In the genomic region with DNA sequence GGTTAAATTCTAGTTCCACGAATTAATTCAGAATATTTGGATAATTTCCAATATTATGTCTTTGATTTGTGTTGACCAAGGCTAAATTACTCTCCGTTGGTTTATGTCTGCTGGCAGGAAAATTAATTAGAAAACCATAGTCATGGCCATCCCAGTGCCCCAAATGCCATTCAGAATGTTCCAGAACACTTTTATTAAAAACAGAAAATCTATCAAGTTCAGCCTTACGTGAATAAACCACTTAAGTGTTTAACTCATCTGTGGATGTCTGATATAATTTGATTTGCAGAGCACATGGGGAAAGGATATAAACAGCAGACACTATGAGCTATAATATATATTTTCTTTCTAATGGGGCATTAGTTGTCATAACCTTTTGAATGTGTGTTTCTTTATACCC, we compare ENCODE assay signal across 23 cellular contexts.
"Had no signal": no experiment of that assay in that cellular context is flagged by ENCODE, and none has a peak within 500 bp of the region (broad histone marks: within the 10 kb centered on the region; RNA-seq: fewer than 3 reads in every experiment).

No MANE protein-coding gene starts in this region.

- H3K79me2 ChIP-seq: hepatocyte had no signal

- H3K36me3 ChIP-seq: colonic mucosa, esophagus muscularis mucosa, gastroesophageal sphincter, heart left ventricle, left lung, lower lobe of right lung had no signal

- DNase-seq: colonic mucosa; cortex of kidney; effector CD4-positive, alpha-beta T cell; effector memory CD4-positive, alpha-beta T cell; foreskin keratinocyte; heart left ventricle; hypothalamus; immature natural killer cell; islet precursor cell; kidney; kidney glomerular epithelial cell; left colon; left lung; left ventricle myocardium superior; lower lobe of right lung; mesenchymal stem cell; mucosa of descending colon; naive B cell had no signal

- H3K9me3 ChIP-seq: esophagus muscularis mucosa, gastroesophageal sphincter had no signal

- H3K27me3 ChIP-seq: colonic mucosa, esophagus muscularis mucosa, foreskin keratinocyte, gastroesophageal sphincter, heart left ventricle, hepatocyte, left lung had no signal

- H3K4me3 ChIP-seq: colonic mucosa, esophagus muscularis mucosa, gastroesophageal sphincter, heart left ventricle, hepatocyte, left lung, lower lobe of right lung, mucosa of descending colon had no signal

- H2AFZ ChIP-seq: hepatocyte had no signal

- FAIRE-seq: endothelial cell of umbilical vein, frontal cortex, kidney had no signal

- ATAC-seq: foreskin keratinocyte, gastroesophageal sphincter, heart left ventricle, left colon, left lung, left ventricle myocardium superior, lower lobe of right lung, mucosa of descending colon had no signal

- H3K4me2 ChIP-seq: hepatocyte had no signal

- H3K4me1 ChIP-seq: colonic mucosa, esophagus muscularis mucosa, foreskin keratinocyte, gastroesophageal sphincter, heart left ventricle, left lung, lower lobe of right lung had no signal

- H3K27ac ChIP-seq: colonic mucosa, esophagus muscularis mucosa, foreskin keratinocyte, gastroesophageal sphincter, heart left ventricle, hepatocyte, left lung, lower lobe of right lung had no signal
